Comparison of ENCODE assay signal across 1 cellular context in the genomic region with DNA sequence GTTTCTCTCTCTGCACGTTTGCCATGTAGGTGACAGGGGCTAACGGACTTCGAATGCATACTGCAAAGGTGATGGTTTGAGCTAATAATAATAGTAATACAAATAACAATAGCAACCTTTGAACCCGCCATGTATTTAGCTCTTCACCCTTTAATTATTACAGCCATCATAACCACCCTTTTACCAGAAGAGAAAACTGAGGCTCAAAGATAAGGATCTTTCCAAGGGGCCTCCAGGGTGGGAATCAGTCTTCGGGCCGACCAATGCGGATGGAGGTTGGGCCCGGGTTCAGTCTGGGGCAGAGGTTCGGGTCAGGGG.
TF ChIP-seq lines count a peak whose summit lies in the region.

No MANE protein-coding gene starts in this region.

TF ChIP-seq in GM12878, 131 proteins besides CTCF, POLR2A, EP300 and RAD21:
- TF ChIP-seq FOXK2 (IDR thresholded peaks at IDR 0.05) (no peak), ZBED1 (IDR thresholded peaks at IDR 0.05; ENCODE audit: borderline replicate concordance) (0 out of 2 replicates have a peak, but pooled peaks have one; percentile 31), RAD51 (IDR thresholded peaks at IDR 0.05) (0 out of 2 replicates have a peak, but pooled peaks have one; percentile 15)
